In genomic region chr12:69239922-69240624, GRCh38 we compare ENCODE assay signal across 8 cellular contexts. TPM values are rescaled to one million over a fixed set of nuclear protein-coding genes. Genes with fewer than 3 reads are reported as not detected.
DNase-seq lines count a peak whose midpoint lies in the region; ATAC-seq and TF ChIP-seq lines count a peak whose summit lies in the region.

No MANE protein-coding gene starts in this region.

- H3K27me3 ChIP-seq in duodenal mucosa (ENCODE audit: control insufficient read depth in 1 of 2, insufficient read depth in 2 of 2, low read length in 2 of 2) = no peaks in the 10 kb centered on the region
- H3K27me3 ChIP-seq in lung (ENCODE audit: control insufficient read depth, insufficient read depth) = no peaks in the 10 kb centered on the region

- WGBS in lung, 2 donors = 0% methylated on average over 37 to 68 of the region's 68 CpGs

- H3K4me3 ChIP-seq in duodenal mucosa (ENCODE audit: low read depth in 1 of 2, low read length in 2 of 2) (peak overlapping the region; percentile 91), lung (peak overlapping the region; percentile 77)

- peak; percentile 38 for DNase-seq in NCI-H1436 (lab: John Stamatoyannopoulos, UW)
- DNase-seq in NCI-H1436 treated with DMSO at 0.1 percent for 48 hours (lab: John Stamatoyannopoulos, UW) = no peak
- DNase-seq in NCI-H1417 (lab: John Stamatoyannopoulos, UW) = peak; percentile 69 to 94 (median 85)
- peak; percentile 31 for DNase-seq in activated CD4-positive, alpha-beta T cell treated with anti-CD3 and anti-CD28 coated beads, Interleukin-2, amount 50 U/mL, for 4 hours
- DNase-seq in lung (ENCODE audit: low spot score) = peak; percentile 46
- peak; percentile 11 to 41 (median 23) for DNase-seq in stimulated activated CD4-positive, alpha-beta T cell treated with anti-CD3 and anti-CD28 coated beads, TNF-alpha, amount 100 ng/mL, for 24 hours (ENCODE audit: low read depth in 3 of 3)

- H3K9ac ChIP-seq in duodenal mucosa (ENCODE audit: low read depth in 1 of 2, low read length in 2 of 2) = peak overlapping the region; percentile 82 to 88

- H3K27ac ChIP-seq in duodenal mucosa (ENCODE audit: low read depth, low read length) (peak overlapping the region; percentile 92), lung (ENCODE audit: low read depth in 1 of 2, low read length in 1 of 2) (peak overlapping the region; percentile 93 to 96)

- H3K36me3 ChIP-seq in duodenal mucosa (ENCODE audit: control insufficient read depth in 1 of 2, insufficient read depth in 2 of 2, low read length in 2 of 2) (peaks cover 0 to 2% of the 10 kb centered on the region in 2 donors), lung (ENCODE audit: control insufficient read depth in 2 of 2, insufficient read depth in 2 of 2, low read length in 2 of 2) (peaks cover 0 to 2% of the 10 kb centered on the region in 2 donors)

- ATAC-seq in HG02610 (IDR thresholded peaks at IDR 0.05; ENCODE audit: unreplicated experiment) (peak; percentile 26), lung (ENCODE audit: insufficient read depth, low FRiP score) (peak; percentile 35)

- no peak for TF ChIP-seq CTCF in lung (IDR thresholded peaks at IDR 0.05; ENCODE audit: control extremely low read depth, extremely low read depth)

- H3K9me3 ChIP-seq in duodenal mucosa (ENCODE audit: control insufficient read depth in 1 of 2, low read length in 2 of 2) (no peaks in the 10 kb centered on the region), lung (ENCODE audit: control insufficient read depth in 2 of 2, insufficient read depth in 1 of 2, low read length in 1 of 2) (no peaks in the 10 kb centered on the region)

- H3K4me1 ChIP-seq in duodenal mucosa (ENCODE audit: control insufficient read depth in 1 of 2, insufficient read depth in 2 of 2, low read length in 2 of 2) (peaks cover 25 to 34% of the 10 kb centered on the region in 2 donors), lung (ENCODE audit: control insufficient read depth in 2 of 2, insufficient read depth in 2 of 2, low read length in 2 of 2) (peaks cover 6 to 8% of the 10 kb centered on the region in 2 donors)

RNA-seq across cellular contexts. Expression of gene CPSF6, which starts 0.7 kb away (rescaled TPM):
- total RNA-seq in lung = 100 to 1,000 TPM in 1 of 2 donors, 10 to 100 TPM in 1; 43.6 to 147 TPM
- 10 to 100 TPM; 16.9 to 22.1 TPM for polyA plus RNA-seq in lung
